In the genomic region with DNA sequence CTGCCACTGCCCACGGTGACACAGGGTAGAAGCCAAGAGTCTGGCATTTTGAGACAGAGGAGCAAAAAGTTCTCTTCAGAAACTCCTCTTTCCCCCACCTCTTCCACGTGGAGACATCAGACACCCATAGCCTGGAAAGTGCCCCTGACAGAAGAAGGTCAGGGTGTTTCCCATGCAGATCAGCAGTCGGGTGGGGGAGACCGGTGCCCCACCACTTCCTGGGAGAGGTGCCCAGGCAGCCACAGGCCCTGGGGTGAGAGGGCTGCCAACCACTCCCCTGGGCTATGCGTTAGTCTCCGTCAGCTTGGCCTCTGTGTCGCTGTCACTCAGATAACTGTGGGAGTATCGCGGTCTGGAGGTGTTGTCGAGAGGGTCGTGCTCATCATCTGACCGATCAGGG, we compare ENCODE assay signal across 22 cellular contexts. TPM values are rescaled to one million over a fixed set of nuclear protein-coding genes. Genes with fewer than 3 reads are reported as not detected.
DNase-seq lines count a peak whose midpoint lies in the region; ATAC-seq and TF ChIP-seq lines count a peak whose summit lies in the region.
"Had no signal": no experiment of that assay in that cellular context is flagged by ENCODE, and none has a peak within 500 bp of the region (broad histone marks: within the 10 kb centered on the region; RNA-seq: fewer than 3 reads in every experiment).

No MANE protein-coding gene starts in this region.

- H3K4me1 Mint-ChIP-seq in endodermal cell, result peaks cover 19% of the 10 kb centered on the region

- no peaks in the 10 kb centered on the region for H3K27me3 ChIP-seq in skeletal muscle tissue (ENCODE audit: control insufficient read depth in 3 of 3, insufficient read depth in 3 of 3, low read length in 3 of 3)
- H3K27me3 ChIP-seq in endodermal cell (ENCODE audit: control insufficient read depth, insufficient read depth, low read length, poor library complexity, severe bottlenecking), result no peaks in the 10 kb centered on the region

- H3K36me3 Mint-ChIP-seq in endodermal cell (ENCODE audit: low read depth), result peaks cover 4% of the 10 kb centered on the region

- no peaks in the 10 kb centered on the region for H3K9me3 ChIP-seq in skeletal muscle tissue (ENCODE audit: control insufficient read depth in 3 of 3, low read length in 3 of 3)
- H3K9me3 ChIP-seq in endodermal cell (ENCODE audit: control insufficient read depth, low read length), result no peaks in the 10 kb centered on the region

- H3K4me3 Mint-ChIP-seq in endodermal cell, result no peak overlapping the region

- no peak overlapping the region for H3K27ac Mint-ChIP-seq in endodermal cell

- H3K27ac ChIP-seq in skeletal muscle tissue (ENCODE audit: low read depth, low read length), result peak overlapping the region; percentile 40
- H3K27ac ChIP-seq in endodermal cell (ENCODE audit: low read depth, low read length), result no peak overlapping the region
- H3K27ac ChIP-seq: KMS-11, SK-N-MC had no signal

- intact Hi-C loops in Right ventricle myocardium inferior (cut with DNase I) (loop anchor here (5.0 kb wide), 1 partner anchor 102 kb away; no protein-coding TSS in a partner anchor), cardiac septum (cut with DNase I) (no loop called here)

- no peaks in the 10 kb centered on the region for H3K27me3 Mint-ChIP-seq in endodermal cell (ENCODE audit: insufficient read depth)

- H3K4me1 ChIP-seq in skeletal muscle tissue (ENCODE audit: control insufficient read depth in 3 of 3, insufficient read depth in 3 of 3, low read length in 3 of 3) (peaks cover 39 to 71% (median 65%) of the 10 kb centered on the region in 3 donors), endodermal cell (ENCODE audit: control insufficient read depth, insufficient read depth, low read length) (no peaks in the 10 kb centered on the region)

- DNase-seq in Right ventricle myocardium inferior (ENCODE audit: missing footprints) (peak; percentile 69), cardiac septum (ENCODE audit: low spot score) (no peak), cerebellum (ENCODE audit: low spot score) (peak; percentile 39), myocyte (ENCODE audit: low read depth) (peak; percentile 47), endodermal cell (no peak), RPMI8226 (no peak)
- DNase-seq in activated CD4-positive, alpha-beta T cell treated with anti-CD3 and anti-CD28 coated beads for 48 hours, result no peak
- DNase-seq: 8988T, AML-193, C1 segment of cervical spinal cord, DMS53, GF-D8, IMR-90, NCI-H1105, NCI-H146, NCI-H2029 treated with DMSO at 0.1 percent for 48 hours, NCI-H2171 treated with DMSO at 0.1 percent for 48 hours, NCI-H526 treated with DMSO at 0.1 percent for 48 hours, SHP77 treated with DMSO at 0.1 percent for 48 hours had no signal

- WGBS in endodermal cell (ENCODE audit: insufficient coverage in 1 of 2, insufficient read length in 1 of 2), 2 experiments, result 95 to 96% methylated on average over 10 to 12 of the region's 12 CpGs

- peaks cover 44 to 52% (median 45%) of the 10 kb centered on the region in 3 donors for H3K36me3 ChIP-seq in skeletal muscle tissue (ENCODE audit: control insufficient read depth in 3 of 3, insufficient read depth in 3 of 3, low read length in 3 of 3)
- H3K36me3 ChIP-seq in endodermal cell (ENCODE audit: control insufficient read depth, insufficient read depth, low read length), result no peaks in the 10 kb centered on the region

- TF ChIP-seq CTCF in endodermal cell (conservative IDR thresholded peaks at IDR 0.05), result no peak

- peak overlapping the region in 1 of 3 donors; percentile 25 for H3K9ac ChIP-seq in skeletal muscle tissue (ENCODE audit: low read depth in 1 of 3, low read length in 3 of 3)
- H3K9ac ChIP-seq in endodermal cell (ENCODE audit: extremely low read depth, low read length, poor library complexity, severe bottlenecking), result no peak overlapping the region
- H3K9ac ChIP-seq: KMS-11 had no signal

- no peaks in the 10 kb centered on the region for H3K9me3 Mint-ChIP-seq in endodermal cell

- H3K4me3 ChIP-seq in skeletal muscle tissue (ENCODE audit: low read length in 3 of 3) (no peak overlapping the region), endodermal cell (ENCODE audit: low read length) (no peak overlapping the region)
- H3K4me3 ChIP-seq: SK-N-MC had no signal

- ATAC-seq in Right ventricle myocardium inferior, result peak; percentile 67

RNA-seq across cellular contexts. Expression of a gene that starts 31.5 kb away (rescaled TPM):
- 1.1 TPM for total RNA-seq in Right ventricle myocardium inferior
- total RNA-seq in cardiac septum, result 0.57 TPM
- 6.4 TPM for total RNA-seq in cerebellum
- 6.4 and 17.5 TPM in 2 replicates for total RNA-seq in myocyte
- polyA plus RNA-seq in myocyte (2012), result 26.1 TPM
- 1.0 TPM for total RNA-seq in skeletal muscle tissue
- total RNA-seq in endodermal cell, result 1 to 10 TPM; 1.8 to 5.9 TPM
- 11.1 TPM for polyA plus RNA-seq in endodermal cell (2013, experiment 1 of 2)
- 13.9 TPM for polyA plus RNA-seq in endodermal cell (2013, experiment 2 of 2)

Comparison
In these comparisons a context has a peak if more than half of its experiments do, and no peak if none do; other contexts are left out.
1. DNase-seq: peak in Right ventricle myocardium inferior (single experiment), cerebellum (single experiment) and myocyte (single experiment); none in cardiac septum (single experiment), activated CD4-positive, alpha-beta T cell treated with anti-CD3 and anti-CD28 coated beads for 48 hours (single experiment), endodermal cell (single experiment) and RPMI8226 (single experiment).